In genomic region chr3:16723994-16724393, GRCh38 we compare ENCODE assay signal across 12 cellular contexts.
DNase-seq lines count a peak whose midpoint lies in the region; ATAC-seq and TF ChIP-seq lines count a peak whose summit lies in the region.
"Had no signal": no experiment of that assay in that cellular context is flagged by ENCODE, and none has a peak within 500 bp of the region (broad histone marks: within the 10 kb centered on the region; RNA-seq: fewer than 3 reads in every experiment).

No MANE protein-coding gene starts in this region.

- H3K9me2 ChIP-seq in OCI-LY1 (ENCODE audit: low read depth, low read length): no peaks in the 10 kb centered on the region

- no peak overlapping the region for H3K4me3 ChIP-seq in OCI-LY1 (ENCODE audit: low read depth, low read length, poor library complexity, severe bottlenecking)
- H3K4me3 ChIP-seq in fibroblast of mammary gland (ENCODE audit: control insufficient read depth, low read depth, low read length): no peak overlapping the region
- H3K4me3 ChIP-seq in gastrocnemius medialis: no peak overlapping the region
- H3K4me3 ChIP-seq in uterus: no peak overlapping the region
- H3K4me3 ChIP-seq: thoracic aorta had no signal

- in situ Hi-C loops in gastrocnemius medialis (cut with MboI; ENCODE audit: low sequenced_read_pairs in 4 of 4): no loop called here

- H3K9ac ChIP-seq in OCI-LY1 (ENCODE audit: low read length): no peak overlapping the region

- H3F3A ChIP-seq in OCI-LY1 (ENCODE audit: insufficient read depth, low read length): no peaks in the 10 kb centered on the region

- H3K9me3 Mint-ChIP-seq in activated CD8-positive, alpha-beta T cell treated with anti-CD3 and anti-CD28 coated beads, Interleukin-2, amount 10 ng/mL, durations not matched to agents 7 days and 5 days (ENCODE audit: insufficient read depth): no peaks in the 10 kb centered on the region
- peaks cover 6% of the 10 kb centered on the region for H3K9me3 Mint-ChIP-seq in activated CD8-positive, alpha-beta T cell treated with anti-CD3 and anti-CD28 coated beads for 36 hours
- peaks cover 13% of the 10 kb centered on the region for H3K9me3 Mint-ChIP-seq in activated CD4-positive, alpha-beta memory T cell treated with anti-CD3 and anti-CD28 coated beads for 36 hours
- H3K9me3 Mint-ChIP-seq in activated CD4-positive, alpha-beta T cell treated with anti-CD3 and anti-CD28 coated beads, Interleukin-2, amount 10 ng/mL, durations not matched to agents 24 days and 14 days: peaks cover 7% of the 10 kb centered on the region

- H3K4me1 ChIP-seq in OCI-LY1 (ENCODE audit: insufficient read depth, low read length, severe bottlenecking) (no peaks in the 10 kb centered on the region), gastrocnemius medialis (peaks cover 3 to 10% of the 10 kb centered on the region in 2 donors), uterus (no peaks in the 10 kb centered on the region)

- no peaks in the 10 kb centered on the region for H3K4me1 Mint-ChIP-seq in activated CD8-positive, alpha-beta T cell treated with anti-CD3 and anti-CD28 coated beads, Interleukin-2, amount 10 ng/mL, durations not matched to agents 7 days and 5 days (ENCODE audit: low read depth)
- H3K4me1 Mint-ChIP-seq in activated CD8-positive, alpha-beta T cell treated with anti-CD3 and anti-CD28 coated beads for 36 hours (ENCODE audit: low read depth): peaks cover 4% of the 10 kb centered on the region
- H3K4me1 Mint-ChIP-seq in activated CD4-positive, alpha-beta memory T cell treated with anti-CD3 and anti-CD28 coated beads for 36 hours (ENCODE audit: low read depth): peaks cover 4% of the 10 kb centered on the region
- peaks cover 4% of the 10 kb centered on the region for H3K4me1 Mint-ChIP-seq in activated CD4-positive, alpha-beta T cell treated with anti-CD3 and anti-CD28 coated beads, Interleukin-2, amount 10 ng/mL, durations not matched to agents 24 days and 14 days
- H3K4me1 Mint-ChIP-seq: IgD-negative memory B cell had no signal

- H3K4me3 Mint-ChIP-seq in activated CD8-positive, alpha-beta T cell treated with anti-CD3 and anti-CD28 coated beads, Interleukin-2, amount 10 ng/mL, durations not matched to agents 7 days and 5 days: no peak overlapping the region
- H3K4me3 Mint-ChIP-seq in activated CD8-positive, alpha-beta T cell treated with anti-CD3 and anti-CD28 coated beads for 36 hours: no peak overlapping the region
- no peak overlapping the region for H3K4me3 Mint-ChIP-seq in activated CD4-positive, alpha-beta memory T cell treated with anti-CD3 and anti-CD28 coated beads for 36 hours
- no peak overlapping the region for H3K4me3 Mint-ChIP-seq in activated CD4-positive, alpha-beta T cell treated with anti-CD3 and anti-CD28 coated beads, Interleukin-2, amount 10 ng/mL, durations not matched to agents 24 days and 14 days
- H3K4me3 Mint-ChIP-seq: activated CD8-positive, alpha-beta memory T cell treated with anti-CD3 and anti-CD28 coated beads, Interleukin-2, amount 10 ng/mL, durations not matched to agents 7 days and 5 days; IgD-negative memory B cell had no signal

- no peaks in the 10 kb centered on the region for H3K27me3 ChIP-seq in OCI-LY1 (ENCODE audit: insufficient read depth, low read length)
- H3K27me3 ChIP-seq in gastrocnemius medialis: no peaks in the 10 kb centered on the region
- no peaks in the 10 kb centered on the region for H3K27me3 ChIP-seq in uterus

- POLR2A ChIA-PET in activated CD8-positive, alpha-beta T cell treated with anti-CD3 and anti-CD28 coated beads, Interleukin-2, amount 10 ng/mL, durations not matched to agents 7 days and 5 days (lab: Charles Lee): no interaction called here
- POLR2A ChIA-PET in activated CD8-positive, alpha-beta T cell treated with anti-CD3 and anti-CD28 coated beads for 36 hours (lab: Charles Lee): no interaction called here
- POLR2A ChIA-PET in activated CD4-positive, alpha-beta memory T cell treated with anti-CD3 and anti-CD28 coated beads for 36 hours (lab: Charles Lee): no interaction called here

- no peaks in the 10 kb centered on the region; the same call in 1 of the 2 replicates for H3K9me3 ChIP-seq in OCI-LY1 (ENCODE audit: low read length)
- H3K9me3 ChIP-seq in gastrocnemius medialis: no peaks in the 10 kb centered on the region
- H3K9me3 ChIP-seq in uterus: no peaks in the 10 kb centered on the region

- CTCF ChIA-PET in activated CD8-positive, alpha-beta T cell treated with anti-CD3 and anti-CD28 coated beads, Interleukin-2, amount 10 ng/mL, durations not matched to agents 7 days and 5 days (lab: Charles Lee): no interaction called here
- CTCF ChIA-PET in activated CD8-positive, alpha-beta T cell treated with anti-CD3 and anti-CD28 coated beads for 36 hours (lab: Charles Lee): interaction anchor here (0.8 to 1.0 kb wide), 3 partner anchors 59 to 136 kb away, joined by 3 read pairs; no protein-coding TSS in a partner anchor
- CTCF ChIA-PET in activated CD4-positive, alpha-beta memory T cell treated with anti-CD3 and anti-CD28 coated beads for 36 hours (lab: Charles Lee): interaction anchor here (0.8 to 0.9 kb wide), 2 partner anchors 30 to 39 kb away, joined by 3 read pairs; no protein-coding TSS in a partner anchor

- no peak overlapping the region for H3K27ac Mint-ChIP-seq in activated CD8-positive, alpha-beta T cell treated with anti-CD3 and anti-CD28 coated beads, Interleukin-2, amount 10 ng/mL, durations not matched to agents 7 days and 5 days
- no peak overlapping the region for H3K27ac Mint-ChIP-seq in activated CD8-positive, alpha-beta T cell treated with anti-CD3 and anti-CD28 coated beads for 36 hours
- H3K27ac Mint-ChIP-seq in activated CD4-positive, alpha-beta memory T cell treated with anti-CD3 and anti-CD28 coated beads for 36 hours: no peak overlapping the region
- no peak overlapping the region for H3K27ac Mint-ChIP-seq in activated CD4-positive, alpha-beta T cell treated with anti-CD3 and anti-CD28 coated beads, Interleukin-2, amount 10 ng/mL, durations not matched to agents 24 days and 14 days
- H3K27ac Mint-ChIP-seq: activated CD8-positive, alpha-beta memory T cell treated with anti-CD3 and anti-CD28 coated beads, Interleukin-2, amount 10 ng/mL, durations not matched to agents 7 days and 5 days; IgD-negative memory B cell had no signal

- peak; percentile 42 for ATAC-seq in activated CD8-positive, alpha-beta T cell treated with anti-CD3 and anti-CD28 coated beads, Interleukin-2, amount 10 ng/mL, durations not matched to agents 7 days and 5 days
- no peak for ATAC-seq in activated CD8-positive, alpha-beta T cell treated with anti-CD3 and anti-CD28 coated beads for 36 hours
- ATAC-seq in gastrocnemius medialis: peak in 1 of 2 donors; percentile 70
- ATAC-seq: activated CD8-positive, alpha-beta memory T cell treated with anti-CD3 and anti-CD28 coated beads, Interleukin-2, amount 10 ng/mL, durations not matched to agents 7 days and 5 days had no signal

- no peak for TF ChIP-seq CTCF in activated CD8-positive, alpha-beta T cell treated with anti-CD3 and anti-CD28 coated beads for 36 hours (IDR thresholded peaks at IDR 0.05)
- TF ChIP-seq CTCF in OCI-LY1 (IDR thresholded peaks at IDR 0.05; ENCODE audit: low read length) (peak; percentile 27; the same call in 1 of the 2 replicates), fibroblast of mammary gland (conservative IDR thresholded peaks at IDR 0.05; ENCODE audit: control insufficient read depth, insufficient read depth, low read depth, low read length) (peak; percentile 46), gastrocnemius medialis (IDR thresholded peaks at IDR 0.05 in 4 of 5, conservative IDR thresholded peaks at IDR 0.05 in 1 of 5) (peak in 2 of 5 experiments; percentile 25 to 35), uterus (IDR thresholded peaks at IDR 0.05) (no peak)

- H4K20me1 ChIP-seq in OCI-LY1 (ENCODE audit: insufficient read depth, low read length): no peaks in the 10 kb centered on the region

- DNase-seq in activated CD8-positive, alpha-beta T cell treated with anti-CD3 and anti-CD28 coated beads, Interleukin-2, amount 10 ng/mL, durations not matched to agents 7 days and 5 days: no peak
- no peak for DNase-seq in activated CD8-positive, alpha-beta T cell treated with anti-CD3 and anti-CD28 coated beads for 36 hours
- peak; percentile 60 for DNase-seq in fibroblast of mammary gland (ENCODE audit: low read depth)
- DNase-seq in gastrocnemius medialis: no peak
- no peak for DNase-seq in activated CD4-positive, alpha-beta memory T cell treated with anti-CD3 and anti-CD28 coated beads for 36 hours
- no peak for DNase-seq in activated CD4-positive, alpha-beta T cell treated with anti-CD3 and anti-CD28 coated beads, Interleukin-2, amount 10 ng/mL, durations not matched to agents 24 days and 14 days
- DNase-seq in uterus: no peak
- DNase-seq: activated CD8-positive, alpha-beta memory T cell treated with anti-CD3 and anti-CD28 coated beads, Interleukin-2, amount 10 ng/mL, durations not matched to agents 7 days and 5 days; cortex of kidney had no signal

- no peaks in the 10 kb centered on the region for H3K79me2 ChIP-seq in OCI-LY1 (ENCODE audit: insufficient read depth, low read length)

- H3K27ac ChIP-seq in OCI-LY1 (ENCODE audit: low read depth, low read length, poor library complexity, severe bottlenecking) (no peak overlapping the region), gastrocnemius medialis (peak overlapping the region in 3 of 4 donors; percentile 41 to 59 (median 54)), uterus (no peak overlapping the region)
- H3K27ac ChIP-seq: thoracic aorta had no signal

- H3K27me3 Mint-ChIP-seq in activated CD8-positive, alpha-beta T cell treated with anti-CD3 and anti-CD28 coated beads, Interleukin-2, amount 10 ng/mL, durations not matched to agents 7 days and 5 days (ENCODE audit: low read depth): no peaks in the 10 kb centered on the region
- no peaks in the 10 kb centered on the region for H3K27me3 Mint-ChIP-seq in activated CD8-positive, alpha-beta T cell treated with anti-CD3 and anti-CD28 coated beads for 36 hours
- H3K27me3 Mint-ChIP-seq in activated CD4-positive, alpha-beta memory T cell treated with anti-CD3 and anti-CD28 coated beads for 36 hours: no peaks in the 10 kb centered on the region
- H3K27me3 Mint-ChIP-seq in activated CD4-positive, alpha-beta T cell treated with anti-CD3 and anti-CD28 coated beads, Interleukin-2, amount 10 ng/mL, durations not matched to agents 24 days and 14 days: no peaks in the 10 kb centered on the region
- H3K27me3 Mint-ChIP-seq: activated CD8-positive, alpha-beta memory T cell treated with anti-CD3 and anti-CD28 coated beads, Interleukin-2, amount 10 ng/mL, durations not matched to agents 7 days and 5 days had no signal

- no peaks in the 10 kb centered on the region for H3K36me3 Mint-ChIP-seq in activated CD8-positive, alpha-beta T cell treated with anti-CD3 and anti-CD28 coated beads, Interleukin-2, amount 10 ng/mL, durations not matched to agents 7 days and 5 days (ENCODE audit: low read depth)
- H3K36me3 Mint-ChIP-seq in activated CD8-positive, alpha-beta T cell treated with anti-CD3 and anti-CD28 coated beads for 36 hours (ENCODE audit: low read depth): peaks cover 2% of the 10 kb centered on the region
- H3K36me3 Mint-ChIP-seq in activated CD4-positive, alpha-beta memory T cell treated with anti-CD3 and anti-CD28 coated beads for 36 hours: peaks cover 6% of the 10 kb centered on the region
- no peaks in the 10 kb centered on the region for H3K36me3 Mint-ChIP-seq in activated CD4-positive, alpha-beta T cell treated with anti-CD3 and anti-CD28 coated beads, Interleukin-2, amount 10 ng/mL, durations not matched to agents 24 days and 14 days (ENCODE audit: low read depth)
- H3K36me3 Mint-ChIP-seq: activated CD8-positive, alpha-beta memory T cell treated with anti-CD3 and anti-CD28 coated beads, Interleukin-2, amount 10 ng/mL, durations not matched to agents 7 days and 5 days had no signal

- H2AFZ ChIP-seq in OCI-LY1 (ENCODE audit: low read length): no peak overlapping the region

- H3K36me3 ChIP-seq in OCI-LY1 (ENCODE audit: insufficient read depth, low read length): no peaks in the 10 kb centered on the region
- no peaks in the 10 kb centered on the region for H3K36me3 ChIP-seq in gastrocnemius medialis
- H3K36me3 ChIP-seq in uterus: no peaks in the 10 kb centered on the region
- H3K36me3 ChIP-seq: thoracic aorta had no signal

- intact Hi-C loops in activated CD8-positive, alpha-beta T cell treated with anti-CD3 and anti-CD28 coated beads for 36 hours (cut with micrococcal nuclease): no loop called here
- intact Hi-C loops in gastrocnemius medialis (cut with DNase I; ENCODE audit: low total_unique reads): no loop called here
- intact Hi-C loops in activated CD4-positive, alpha-beta memory T cell treated with anti-CD3 and anti-CD28 coated beads for 36 hours (cut with micrococcal nuclease): no loop called here
- intact Hi-C loops in activated CD4-positive, alpha-beta T cell treated with anti-CD3 and anti-CD28 coated beads, Interleukin-2, amount 10 ng/mL, durations not matched to agents 24 days and 14 days (cut with micrococcal nuclease): no loop called here
- intact Hi-C loops in uterus (cut with DNase I; ENCODE audit: low total_unique reads): no loop called here

- H3K4me2 ChIP-seq in OCI-LY1 (ENCODE audit: low read length): no peak overlapping the region

- no peak for TF ChIP-seq POLR2A in gastrocnemius medialis (IDR thresholded peaks at IDR 0.05)
- TF ChIP-seq POLR2A in uterus (IDR thresholded peaks at IDR 0.05): no peak

Comparison
In these comparisons a context has a peak if more than half of its experiments do, and no peak if none do; other contexts are left out.
1. CTCF ChIP-seq: peak in OCI-LY1 (single experiment) and fibroblast of mammary gland (single experiment); none in activated CD8-positive, alpha-beta T cell treated with anti-CD3 and anti-CD28 coated beads for 36 hours (single experiment) and uterus (0 of 4).
2. H3K27ac ChIP-seq: peak in gastrocnemius medialis (3 of 4); none in OCI-LY1 (single experiment) and uterus (0 of 2).